ENCODE assay signal across 19 cellular contexts in genomic region chr22:22866381-22867111, GRCh38. TPM values are rescaled to one million over a fixed set of nuclear protein-coding genes. Genes with fewer than 3 reads are reported as not detected.
DNase-seq lines count a peak whose midpoint lies in the region; ATAC-seq and TF ChIP-seq lines count a peak whose summit lies in the region.
"Had no signal": no experiment of that assay in that cellular context is flagged by ENCODE, and none has a peak within 500 bp of the region (broad histone marks: within the 10 kb centered on the region; RNA-seq: fewer than 3 reads in every experiment).

No MANE protein-coding gene starts in this region.

- peak overlapping the region; percentile 14 for H3K4me3 ChIP-seq in OCI-LY7 (ENCODE audit: low read depth, low read length, poor library complexity, severe bottlenecking)
- H3K4me3 ChIP-seq in gastroesophageal sphincter, result no peak overlapping the region
- H3K4me3 ChIP-seq: cardiac muscle cell, tibial artery had no signal

- H3K9me3 ChIP-seq in OCI-LY7 (ENCODE audit: low read length) (no peaks in the 10 kb centered on the region), gastroesophageal sphincter (no peaks in the 10 kb centered on the region)
- H3K9me3 ChIP-seq: neutrophil, tibial artery had no signal

- H3K9me2 ChIP-seq in OCI-LY7 (ENCODE audit: insufficient read depth, low read length), result no peaks in the 10 kb centered on the region

- no peak for TF ChIP-seq POLR2A in gastroesophageal sphincter (IDR thresholded peaks at IDR 0.05)

- no peak overlapping the region for H3K27ac Mint-ChIP-seq in activated CD4-positive, alpha-beta T cell treated with anti-CD3 and anti-CD28 coated beads, Interleukin-2, amount 10 ng/mL, durations not matched to agents 24 days and 14 days
- peak overlapping the region; percentile 33 for H3K27ac Mint-ChIP-seq in stimulated activated naive B cell treated with anti-CD40 and anti-IgM and Interleukin-4, amounts not matched to agents 10 μg/mL and 1 μg/mL and 100 μg/mL, for 72 hours

- H3K36me3 Mint-ChIP-seq in activated CD4-positive, alpha-beta T cell treated with anti-CD3 and anti-CD28 coated beads, Interleukin-2, amount 10 ng/mL, durations not matched to agents 24 days and 14 days (ENCODE audit: low read depth), result no peaks in the 10 kb centered on the region
- H3K36me3 Mint-ChIP-seq in stimulated activated naive B cell treated with anti-CD40 and anti-IgM and Interleukin-4, amounts not matched to agents 10 μg/mL and 1 μg/mL and 100 μg/mL, for 72 hours, result no peaks in the 10 kb centered on the region

- H3K79me2 ChIP-seq in OCI-LY7 (ENCODE audit: insufficient read depth, low read depth, low read length), result no peaks in the 10 kb centered on the region

- H3K27me3 ChIP-seq in gastroesophageal sphincter, result peaks cover 39% of the 10 kb centered on the region
- H3K27me3 ChIP-seq: cardiac muscle cell, neutrophil had no signal

- H3K36me3 ChIP-seq in OCI-LY7 (ENCODE audit: insufficient read depth, low read length), result no peaks in the 10 kb centered on the region
- no peaks in the 10 kb centered on the region for H3K36me3 ChIP-seq in gastroesophageal sphincter
- H3K36me3 ChIP-seq: cardiac muscle cell, neutrophil, tibial artery had no signal

- H3K27me3 Mint-ChIP-seq in activated CD4-positive, alpha-beta T cell treated with anti-CD3 and anti-CD28 coated beads, Interleukin-2, amount 10 ng/mL, durations not matched to agents 24 days and 14 days, result peaks cover 49% of the 10 kb centered on the region
- peaks cover 3 to 11% of the 10 kb centered on the region in 2 donors for H3K27me3 Mint-ChIP-seq in stimulated activated naive B cell treated with anti-CD40 and anti-IgM and Interleukin-4, amounts not matched to agents 10 μg/mL and 1 μg/mL and 100 μg/mL, for 72 hours

- no peak for TF ChIP-seq CTCF in OCI-LY7 (conservative IDR thresholded peaks at IDR 0.05; ENCODE audit: low read length)
- TF ChIP-seq CTCF in gastroesophageal sphincter (IDR thresholded peaks at IDR 0.05), result no peak

- no peak overlapping the region for H2AFZ ChIP-seq in OCI-LY7 (ENCODE audit: low read length)

- intact Hi-C loops in activated CD4-positive, alpha-beta T cell treated with anti-CD3 and anti-CD28 coated beads, Interleukin-2, amount 10 ng/mL, durations not matched to agents 24 days and 14 days (cut with micrococcal nuclease), result loop anchor here (5.0 kb wide), 1 partner anchor 49 kb away; no protein-coding TSS in a partner anchor
- intact Hi-C loops in OCI-LY7 (cut with micrococcal nuclease; ENCODE audit: unreplicated experiment), result loop anchor here (5.0 kb wide), 2 partner anchors 271 to 406 kb away; no protein-coding TSS in a partner anchor

- no peak for TF ChIP-seq EP300 in gastroesophageal sphincter (IDR thresholded peaks at IDR 0.05)

- 49 to 53% methylated on average over 5 to 7 of the region's 8 CpGs for WGBS in gastroesophageal sphincter (ENCODE audit: low coverage in 1 of 2), 2 donors

- POLR2A ChIA-PET in OCI-LY7 (lab: Charles Lee), result interaction anchor here (0.7 to 2.3 kb wide), 6 partner anchors 9 to 870 kb away, joined by 3 to 11 read pairs (median 4); no protein-coding TSS in a partner anchor

- ATAC-seq in gastroesophageal sphincter (peak; percentile 49), HG03097 (IDR thresholded peaks at IDR 0.05; ENCODE audit: low FRiP score, unreplicated experiment) (no peak), HG02642 (IDR thresholded peaks at IDR 0.05; ENCODE audit: poor library complexity, unreplicated experiment) (no peak)
- no peak for ATAC-seq in stimulated activated naive B cell treated with anti-CD40 and anti-IgM and Interleukin-4, amounts not matched to agents 10 μg/mL and 1 μg/mL and 100 μg/mL, for 72 hours (replicated peaks)
- ATAC-seq: foreskin keratinocyte had no signal

- peak; percentile 47 for DNase-seq in activated CD4-positive, alpha-beta T cell treated with anti-CD3 and anti-CD28 coated beads, Interleukin-2, amount 10 ng/mL, durations not matched to agents 24 days and 14 days
- no peak for DNase-seq in activated CD4-positive, alpha-beta T cell treated with anti-CD3 and anti-CD28 coated beads, Interleukin-2, amount 50 U/mL, for 48 hours
- DNase-seq in OCI-LY7 (ENCODE audit: low spot score) (no peak), NCI-H2081 (lab: John Stamatoyannopoulos, UW) (no peak)
- DNase-seq in stimulated activated naive B cell treated with anti-CD40 and anti-IgM and Interleukin-4, amounts not matched to agents 10 μg/mL and 1 μg/mL and 100 μg/mL, for 72 hours, result no peak
- DNase-seq: activated CD8-positive, alpha-beta memory T cell treated with anti-CD3 and anti-CD28 coated beads, Interleukin-2, amount 50 U/mL, for 48 hours; effector CD4-positive, alpha-beta T cell; foreskin keratinocyte; NCI-H1694 treated with DMSO at 0.1 percent for 48 hours; NCI-H524; stimulated activated CD4-positive, alpha-beta T cell treated with anti-CD3 and anti-CD28 coated beads, Interleukin-4, amount 100 ng/mL, for 4 hours; SW 1271; tibial artery had no signal

- H3K4me3 Mint-ChIP-seq in activated CD4-positive, alpha-beta T cell treated with anti-CD3 and anti-CD28 coated beads, Interleukin-2, amount 10 ng/mL, durations not matched to agents 24 days and 14 days, result no peak overlapping the region
- H3K4me3 Mint-ChIP-seq in stimulated activated naive B cell treated with anti-CD40 and anti-IgM and Interleukin-4, amounts not matched to agents 10 μg/mL and 1 μg/mL and 100 μg/mL, for 72 hours, result no peak overlapping the region
- H3K4me3 Mint-ChIP-seq: activated naive CD8-positive, alpha-beta T cell treated with anti-CD3 and anti-CD28 coated beads, Interleukin-2, amount 50 U/mL, for 24 hours had no signal

- BruUV-seq in OCI-LY7 (replicated peaks; lab: Mats Ljungman, UMichigan), result TSS peak; percentile 98

- peaks cover 30% of the 10 kb centered on the region for H3K4me1 Mint-ChIP-seq in activated CD4-positive, alpha-beta T cell treated with anti-CD3 and anti-CD28 coated beads, Interleukin-2, amount 10 ng/mL, durations not matched to agents 24 days and 14 days
- peaks cover 44 to 63% of the 10 kb centered on the region in 2 donors for H3K4me1 Mint-ChIP-seq in stimulated activated naive B cell treated with anti-CD40 and anti-IgM and Interleukin-4, amounts not matched to agents 10 μg/mL and 1 μg/mL and 100 μg/mL, for 72 hours

- no peaks in the 10 kb centered on the region for H3K9me3 Mint-ChIP-seq in activated CD4-positive, alpha-beta T cell treated with anti-CD3 and anti-CD28 coated beads, Interleukin-2, amount 10 ng/mL, durations not matched to agents 24 days and 14 days
- H3K9me3 Mint-ChIP-seq in stimulated activated naive B cell treated with anti-CD40 and anti-IgM and Interleukin-4, amounts not matched to agents 10 μg/mL and 1 μg/mL and 100 μg/mL, for 72 hours, result no peaks in the 10 kb centered on the region
- H3K9me3 Mint-ChIP-seq: activated naive CD8-positive, alpha-beta T cell treated with anti-CD3 and anti-CD28 coated beads, Interleukin-2, amount 50 U/mL, for 24 hours had no signal

- H3K27ac ChIP-seq in OCI-LY7 (ENCODE audit: low read depth, low read length, poor library complexity, severe bottlenecking) (peak overlapping the region; percentile 92), gastroesophageal sphincter (peak overlapping the region in 3 of 4 donors; percentile 14 to 59 (median 27))
- H3K27ac ChIP-seq: cardiac muscle cell, foreskin keratinocyte, neutrophil, tibial artery had no signal

- H3K4me2 ChIP-seq in OCI-LY7 (ENCODE audit: low read length), result peak overlapping the region; percentile 64

- CTCF ChIA-PET in OCI-LY7 (lab: Charles Lee; ENCODE audit: unreplicated experiment), result interaction anchor here (1.4 to 1.5 kb wide), 3 partner anchors 18 to 121 kb away, joined by 3 to 6 read pairs (median 3); no protein-coding TSS in a partner anchor

- no peaks in the 10 kb centered on the region for H4K20me1 ChIP-seq in OCI-LY7 (ENCODE audit: insufficient read depth, low read length)

- H3K4me1 ChIP-seq in OCI-LY7 (ENCODE audit: insufficient read depth, low read length, poor library complexity, severe bottlenecking) (peaks cover 92% of the 10 kb centered on the region), gastroesophageal sphincter (peaks cover 0 to 11% (median 0%) of the 10 kb centered on the region in 3 donors)
- H3K4me1 ChIP-seq: foreskin keratinocyte, tibial artery had no signal

RNA-seq across cellular contexts. Expression of gene IGLL5, which starts 21.1 kb away (rescaled TPM):
- total RNA-seq in activated CD4-positive, alpha-beta T cell treated with anti-CD3 and anti-CD28 coated beads, Interleukin-2, amount 10 ng/mL, durations not matched to agents 24 days and 14 days, result not detected in 2 replicates
- 219 TPM in 2 replicates for total RNA-seq in OCI-LY7 (2014; rRNA removed; shearing (Covaris generic))
- 364 and 387 TPM in 2 replicates for total RNA-seq in OCI-LY7 (2022)
- 1 to 10 TPM in 1 of 4 donors, not detected in 3; 4.1 TPM for total RNA-seq in gastroesophageal sphincter
- total RNA-seq: cardiac muscle cell, foreskin keratinocyte had no signal

Comparison
In these comparisons a context has a peak if more than half of its experiments do, and no peak if none do; other contexts are left out.
1. RNA of gene IGLL5, which starts 21.1 kb away (total RNA-seq): 219 to 387 TPM in OCI-LY7; not detected in activated CD4-positive, alpha-beta T cell treated with anti-CD3 and anti-CD28 coated beads, Interleukin-2, amount 10 ng/mL, durations not matched to agents 24 days and 14 days and 4.1 TPM in gastroesophageal sphincter; every median in the first group is over 10 times any median in the second.